ENCODE assay signal across 1 cellular context in genomic region chr17:7234100-7235012, GRCh38.
TF ChIP-seq lines count a peak whose summit lies in the region.

Gene DVL2 (minus strand): TSS chr17:7234517. CDS start chr17:7234262, 255 bp downstream.

TF ChIP-seq in K562, 482 proteins besides CTCF, POLR2A, EP300 and RAD21 (continued from another document and continues in another):
- TF ChIP-seq ZNF318 (IDR thresholded peaks at IDR 0.05; ENCODE audit: borderline replicate concordance in 1 of 2, low read depth in 1 of 2) (no peak), GTF2F1 (IDR thresholded peaks at IDR 0.05; ENCODE audit: low read depth, low read length) (no peak), BRD9 (IDR thresholded peaks at IDR 0.05; ENCODE audit: low read depth, partially characterized antibody) (no peak), MNT (conservative IDR thresholded peaks at IDR 0.05) (peak; percentile 89 to 94), ARID3B (CRISPR knock-in tag; IDR thresholded peaks at IDR 0.05; ENCODE audit: borderline replicate concordance) (no peak; the same call in 1 of the 2 replicates), ZNF77 (CRISPR knock-in tag; IDR thresholded peaks at IDR 0.05) (peak; percentile 86; the same call in 1 of the 2 replicates), ATF1 (CRISPR knock-in tag; IDR thresholded peaks at IDR 0.05) (no peak), ATF1 (tag; IDR thresholded peaks at IDR 0.05) (peak; percentile 45; the same call in 1 of the 2 replicates), ZNF512 (tag; IDR thresholded peaks at IDR 0.05) (no peak), PCBP2 (IDR thresholded peaks at IDR 0.05; ENCODE audit: low read depth, low read length, poor library complexity, severe bottlenecking) (no peak), BRCA1 (IDR thresholded peaks at IDR 0.05) (no peak), BRCA1 (CRISPR knock-in tag; IDR thresholded peaks at IDR 0.05) (no peak), ZNF766 (CRISPR knock-in tag; conservative IDR thresholded peaks at IDR 0.05) (no peak), TOE1 (IDR thresholded peaks at IDR 0.05; ENCODE audit: borderline replicate concordance) (peak; percentile 100), TOE1 (CRISPR knock-in tag; IDR thresholded peaks at IDR 0.05; ENCODE audit: borderline replicate concordance, low read depth) (no peak), ZFX (CRISPR knock-in tag; IDR thresholded peaks at IDR 0.05) (peak; percentile 72), CBFA2T3 (IDR thresholded peaks at IDR 0.05) (peak; percentile 12; the same call in 1 of the 2 replicates), ZNF24 (IDR thresholded peaks at IDR 0.05) (no peak), CBFA2T2 (conservative IDR thresholded peaks at IDR 0.05) (peak; percentile 100), TCF3 (CRISPR knock-in tag; IDR thresholded peaks at IDR 0.05) (no peak), ZNF583 (CRISPR knock-in tag; IDR thresholded peaks at IDR 0.05) (peak; percentile 67; the same call in 1 of the 2 replicates)
- TF ChIP-seq, protein P1, sequence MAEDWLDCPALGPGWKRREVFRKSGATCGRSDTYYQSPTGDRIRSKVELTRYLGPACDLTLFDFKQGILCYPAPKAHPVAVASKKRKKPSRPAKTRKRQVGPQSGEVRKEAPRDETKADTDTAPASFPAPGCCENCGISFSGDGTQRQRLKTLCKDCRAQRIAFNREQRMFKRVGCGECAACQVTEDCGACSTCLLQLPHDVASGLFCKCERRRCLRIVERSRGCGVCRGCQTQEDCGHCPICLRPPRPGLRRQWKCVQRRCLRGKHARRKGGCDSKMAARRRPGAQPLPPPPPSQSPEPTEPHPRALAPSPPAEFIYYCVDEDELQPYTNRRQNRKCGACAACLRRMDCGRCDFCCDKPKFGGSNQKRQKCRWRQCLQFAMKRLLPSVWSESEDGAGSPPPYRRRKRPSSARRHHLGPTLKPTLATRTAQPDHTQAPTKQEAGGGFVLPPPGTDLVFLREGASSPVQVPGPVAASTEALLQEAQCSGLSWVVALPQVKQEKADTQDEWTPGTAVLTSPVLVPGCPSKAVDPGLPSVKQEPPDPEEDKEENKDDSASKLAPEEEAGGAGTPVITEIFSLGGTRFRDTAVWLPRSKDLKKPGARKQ (CRISPR knock-in tag; IDR thresholded peaks at IDR 0.05): no peak
- TF ChIP-seq, protein P2, sequence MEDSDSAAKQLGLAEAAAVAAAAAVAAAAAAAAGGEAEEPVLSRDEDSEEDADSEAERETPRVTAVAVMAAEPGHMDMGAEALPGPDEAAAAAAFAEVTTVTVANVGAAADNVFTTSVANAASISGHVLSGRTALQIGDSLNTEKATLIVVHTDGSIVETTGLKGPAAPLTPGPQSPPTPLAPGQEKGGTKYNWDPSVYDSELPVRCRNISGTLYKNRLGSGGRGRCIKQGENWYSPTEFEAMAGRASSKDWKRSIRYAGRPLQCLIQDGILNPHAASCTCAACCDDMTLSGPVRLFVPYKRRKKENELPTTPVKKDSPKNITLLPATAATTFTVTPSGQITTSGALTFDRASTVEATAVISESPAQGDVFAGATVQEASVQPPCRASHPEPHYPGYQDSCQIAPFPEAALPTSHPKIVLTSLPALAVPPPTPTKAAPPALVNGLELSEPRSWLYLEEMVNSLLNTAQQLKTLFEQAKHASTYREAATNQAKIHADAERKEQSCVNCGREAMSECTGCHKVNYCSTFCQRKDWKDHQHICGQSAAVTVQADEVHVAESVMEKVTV (CRISPR knock-in tag; IDR thresholded peaks at IDR 0.05): peak; percentile 43; the same call in 1 of the 2 replicates
- TF ChIP-seq, protein P3, sequence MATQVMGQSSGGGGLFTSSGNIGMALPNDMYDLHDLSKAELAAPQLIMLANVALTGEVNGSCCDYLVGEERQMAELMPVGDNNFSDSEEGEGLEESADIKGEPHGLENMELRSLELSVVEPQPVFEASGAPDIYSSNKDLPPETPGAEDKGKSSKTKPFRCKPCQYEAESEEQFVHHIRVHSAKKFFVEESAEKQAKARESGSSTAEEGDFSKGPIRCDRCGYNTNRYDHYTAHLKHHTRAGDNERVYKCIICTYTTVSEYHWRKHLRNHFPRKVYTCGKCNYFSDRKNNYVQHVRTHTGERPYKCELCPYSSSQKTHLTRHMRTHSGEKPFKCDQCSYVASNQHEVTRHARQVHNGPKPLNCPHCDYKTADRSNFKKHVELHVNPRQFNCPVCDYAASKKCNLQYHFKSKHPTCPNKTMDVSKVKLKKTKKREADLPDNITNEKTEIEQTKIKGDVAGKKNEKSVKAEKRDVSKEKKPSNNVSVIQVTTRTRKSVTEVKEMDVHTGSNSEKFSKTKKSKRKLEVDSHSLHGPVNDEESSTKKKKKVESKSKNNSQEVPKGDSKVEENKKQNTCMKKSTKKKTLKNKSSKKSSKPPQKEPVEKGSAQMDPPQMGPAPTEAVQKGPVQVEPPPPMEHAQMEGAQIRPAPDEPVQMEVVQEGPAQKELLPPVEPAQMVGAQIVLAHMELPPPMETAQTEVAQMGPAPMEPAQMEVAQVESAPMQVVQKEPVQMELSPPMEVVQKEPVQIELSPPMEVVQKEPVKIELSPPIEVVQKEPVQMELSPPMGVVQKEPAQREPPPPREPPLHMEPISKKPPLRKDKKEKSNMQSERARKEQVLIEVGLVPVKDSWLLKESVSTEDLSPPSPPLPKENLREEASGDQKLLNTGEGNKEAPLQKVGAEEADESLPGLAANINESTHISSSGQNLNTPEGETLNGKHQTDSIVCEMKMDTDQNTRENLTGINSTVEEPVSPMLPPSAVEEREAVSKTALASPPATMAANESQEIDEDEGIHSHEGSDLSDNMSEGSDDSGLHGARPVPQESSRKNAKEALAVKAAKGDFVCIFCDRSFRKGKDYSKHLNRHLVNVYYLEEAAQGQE (CRISPR knock-in tag; IDR thresholded peaks at IDR 0.05; ENCODE audit: low read depth): peak; percentile 83
- TF ChIP-seq, protein P4, sequence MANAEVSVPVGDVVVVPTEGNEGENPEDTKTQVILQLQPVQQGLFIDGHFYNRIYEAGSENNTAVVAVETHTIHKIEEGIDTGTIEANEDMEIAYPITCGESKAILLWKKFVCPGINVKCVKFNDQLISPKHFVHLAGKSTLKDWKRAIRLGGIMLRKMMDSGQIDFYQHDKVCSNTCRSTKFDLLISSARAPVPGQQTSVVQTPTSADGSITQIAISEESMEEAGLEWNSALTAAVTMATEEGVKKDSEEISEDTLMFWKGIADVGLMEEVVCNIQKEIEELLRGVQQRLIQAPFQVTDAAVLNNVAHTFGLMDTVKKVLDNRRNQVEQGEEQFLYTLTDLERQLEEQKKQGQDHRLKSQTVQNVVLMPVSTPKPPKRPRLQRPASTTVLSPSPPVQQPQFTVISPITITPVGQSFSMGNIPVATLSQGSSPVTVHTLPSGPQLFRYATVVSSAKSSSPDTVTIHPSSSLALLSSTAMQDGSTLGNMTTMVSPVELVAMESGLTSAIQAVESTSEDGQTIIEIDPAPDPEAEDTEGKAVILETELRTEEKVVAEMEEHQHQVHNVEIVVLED (CRISPR knock-in tag; IDR thresholded peaks at IDR 0.05): peak; percentile 44; the same call in 1 of the 2 replicates
- TF ChIP-seq, protein P5, sequence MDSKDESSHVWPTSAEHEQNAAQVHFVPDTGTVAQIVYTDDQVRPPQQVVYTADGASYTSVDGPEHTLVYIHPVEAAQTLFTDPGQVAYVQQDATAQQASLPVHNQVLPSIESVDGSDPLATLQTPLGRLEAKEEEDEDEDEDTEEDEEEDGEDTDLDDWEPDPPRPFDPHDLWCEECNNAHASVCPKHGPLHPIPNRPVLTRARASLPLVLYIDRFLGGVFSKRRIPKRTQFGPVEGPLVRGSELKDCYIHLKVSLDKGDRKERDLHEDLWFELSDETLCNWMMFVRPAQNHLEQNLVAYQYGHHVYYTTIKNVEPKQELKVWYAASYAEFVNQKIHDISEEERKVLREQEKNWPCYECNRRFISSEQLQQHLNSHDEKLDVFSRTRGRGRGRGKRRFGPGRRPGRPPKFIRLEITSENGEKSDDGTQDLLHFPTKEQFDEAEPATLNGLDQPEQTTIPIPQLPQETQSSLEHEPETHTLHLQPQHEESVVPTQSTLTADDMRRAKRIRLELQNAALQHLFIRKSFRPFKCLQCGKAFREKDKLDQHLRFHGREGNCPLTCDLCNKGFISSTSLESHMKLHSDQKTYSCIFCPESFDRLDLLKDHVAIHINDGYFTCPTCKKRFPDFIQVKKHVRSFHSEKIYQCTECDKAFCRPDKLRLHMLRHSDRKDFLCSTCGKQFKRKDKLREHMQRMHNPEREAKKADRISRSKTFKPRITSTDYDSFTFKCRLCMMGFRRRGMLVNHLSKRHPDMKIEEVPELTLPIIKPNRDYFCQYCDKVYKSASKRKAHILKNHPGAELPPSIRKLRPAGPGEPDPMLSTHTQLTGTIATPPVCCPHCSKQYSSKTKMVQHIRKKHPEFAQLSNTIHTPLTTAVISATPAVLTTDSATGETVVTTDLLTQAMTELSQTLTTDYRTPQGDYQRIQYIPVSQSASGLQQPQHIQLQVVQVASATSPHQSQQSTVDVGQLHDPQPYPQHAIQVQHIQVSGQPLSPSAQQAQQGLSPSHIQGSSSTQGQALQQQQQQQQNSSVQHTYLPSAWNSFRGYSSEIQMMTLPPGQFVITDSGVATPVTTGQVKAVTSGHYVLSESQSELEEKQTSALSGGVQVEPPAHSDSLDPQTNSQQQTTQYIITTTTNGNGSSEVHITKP (IDR thresholded peaks at IDR 0.05; ENCODE audit: partially characterized antibody): peak; percentile 96
